In genomic region chr2:190880374-190881073, GRCh38 we compare ENCODE assay signal across 8 cellular contexts. TPM values are rescaled to one million over a fixed set of nuclear protein-coding genes. Genes with fewer than 3 reads are reported as not detected.
A peak's percentile ranks its signal among the peaks of the same experiment; 100 is the strongest.
DNase-seq lines count a peak whose midpoint lies in the region; ATAC-seq lines count a peak whose summit lies in the region.

TSS of gene GLS (plus strand) at chr2:190880821. CDS start at chr2:190881085, 264 bp downstream.

- DNase-seq in COLO668 (lab: John Stamatoyannopoulos, UW; ENCODE audit: unreplicated experiment) = peak; percentile 96
- peak; percentile 97 for DNase-seq in HT1080 (ENCODE audit: low read depth)
- DNase-seq in NOMO-1 treated with DMSO at 0.1 percent for 48 hours (lab: John Stamatoyannopoulos, UW; ENCODE audit: unreplicated experiment) = peak; percentile 95
- peak; percentile 86 to 94 for DNase-seq in activated CD8-positive, alpha-beta memory T cell treated with anti-CD3 and anti-CD28 coated beads for 4 hours (ENCODE audit: low read depth in 2 of 2)
- DNase-seq in effector memory CD8-positive, alpha-beta T cell = peak; percentile 93 to 95 (median 94)
- DNase-seq in memory B cell (ENCODE audit: low spot score in 2 of 2) = peak; percentile 93 to 96
- peak; percentile 91 for DNase-seq in stimulated activated CD8-positive, alpha-beta memory T cell treated with anti-CD3 and anti-CD28 coated beads, Interleukin-12 subunit alpha, Interleukin-12 subunit beta, amount 100 ng/mL, for 24 hours (ENCODE audit: extremely low read depth)

- no peaks in the 10 kb centered on the region for H3K9me3 Mint-ChIP-seq in effector memory CD8-positive, alpha-beta T cell
- no peaks in the 10 kb centered on the region for H3K9me3 Mint-ChIP-seq in memory B cell

- H3K27me3 Mint-ChIP-seq in effector memory CD8-positive, alpha-beta T cell = no peaks in the 10 kb centered on the region
- H3K27me3 Mint-ChIP-seq in memory B cell = no peaks in the 10 kb centered on the region

- ATAC-seq in GM21360 (IDR thresholded peaks at IDR 0.05; ENCODE audit: unreplicated experiment) (peak; percentile 66), memory B cell (ENCODE audit: low read depth) (peak; percentile 77)
- ATAC-seq in effector memory CD8-positive, alpha-beta T cell (replicated peaks) = peak; percentile 68

- peak within 1 kb of the TSS; percentile 97 to 99 for H3K27ac Mint-ChIP-seq in effector memory CD8-positive, alpha-beta T cell
- H3K27ac Mint-ChIP-seq in memory B cell = peak within 1 kb of the TSS; percentile 98

- peaks cover 43% of the 10 kb centered on the region for H3K36me3 Mint-ChIP-seq in effector memory CD8-positive, alpha-beta T cell (ENCODE audit: insufficient read depth)
- H3K36me3 Mint-ChIP-seq in memory B cell = peaks cover 8% of the 10 kb centered on the region

- H3K4me3 Mint-ChIP-seq in effector memory CD8-positive, alpha-beta T cell = peak within 1 kb of the TSS; percentile 94 to 98
- H3K4me3 Mint-ChIP-seq in memory B cell = peak within 1 kb of the TSS; percentile 100

- peaks cover 28 to 39% of the 10 kb centered on the region in 2 donors for H3K4me1 Mint-ChIP-seq in effector memory CD8-positive, alpha-beta T cell (ENCODE audit: low read depth in 2 of 2)
- peaks cover 29% of the 10 kb centered on the region for H3K4me1 Mint-ChIP-seq in memory B cell

RNA-seq across cellular contexts. Expression of gene GLS, which starts in this region (rescaled TPM):
- 116 and 131 TPM in 2 replicates for total RNA-seq in HT1080 (2014; rRNA removed; shearing (Covaris generic))
- polyA plus RNA-seq in HT1080 (2015; cell fraction: cytosol; rRNA removed) = 55.3 and 77.3 TPM in 2 replicates
- polyA plus RNA-seq in HT1080 (2015; cell fraction: nucleus; rRNA removed) = 268 and 287 TPM in 2 replicates

Comparison
In these comparisons a context has a peak if more than half of its experiments do, and no peak if none do; other contexts are left out.
1. Peak in every context shown above with its lines: DNase-seq and ATAC-seq.